8 cellular contexts compared by ENCODE assay signal in the genomic region with DNA sequence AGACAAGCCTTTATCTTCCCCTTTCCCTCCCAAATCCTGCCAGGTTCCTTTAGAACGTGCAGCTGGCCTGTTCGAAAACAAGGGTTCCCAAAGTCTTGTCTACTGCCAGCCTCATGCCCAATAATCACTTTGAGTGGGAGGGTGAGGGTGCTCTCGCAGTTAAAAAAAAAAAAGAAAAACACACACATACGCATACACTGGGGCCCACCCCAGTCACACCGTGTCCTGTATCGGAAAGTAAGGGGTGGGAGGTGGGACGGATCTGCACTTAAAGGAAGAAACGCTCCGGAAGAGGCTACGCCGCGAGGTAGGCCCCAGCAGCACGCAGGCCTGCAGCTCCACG. TPM values are rescaled to one million over a fixed set of nuclear protein-coding genes. Genes with fewer than 3 reads are reported as not detected.
DNase-seq lines count a peak whose midpoint lies in the region; ATAC-seq, FAIRE-seq and TF ChIP-seq lines count a peak whose summit lies in the region.

No MANE protein-coding gene starts in this region.

- intact Hi-C loops in left lung (cut with DNase I): no loop called here

- no peaks in the 10 kb centered on the region for H3K27me3 Mint-ChIP-seq in activated naive CD4-positive, alpha-beta T cell treated with anti-CD3 and anti-CD28 coated beads, Interleukin-2, amount 50 U/mL, for 24 hours

- H3K27ac ChIP-seq in KOPT-K1 (ENCODE audit: low read depth, low read length, poor library complexity, severe bottlenecking): peak overlapping the region; percentile 95
- peak overlapping the region; percentile 96 to 97 for H3K27ac ChIP-seq in left lung
- peak overlapping the region; percentile 98 for H3K27ac ChIP-seq in thymus (ENCODE audit: low read depth)

- H3K27me3 ChIP-seq in left lung (no peaks in the 10 kb centered on the region), thymus (ENCODE audit: control insufficient read depth, insufficient read depth) (no peaks in the 10 kb centered on the region)

- ATAC-seq in GM18909 (IDR thresholded peaks at IDR 0.05; ENCODE audit: poor library complexity, unreplicated experiment): peak; percentile 69
- ATAC-seq in left lung: no peak

- peak overlapping the region; percentile 97 for H3K27ac Mint-ChIP-seq in activated naive CD4-positive, alpha-beta T cell treated with anti-CD3 and anti-CD28 coated beads, Interleukin-2, amount 50 U/mL, for 24 hours

- H3K4me1 Mint-ChIP-seq in activated naive CD4-positive, alpha-beta T cell treated with anti-CD3 and anti-CD28 coated beads, Interleukin-2, amount 50 U/mL, for 24 hours: peaks cover 79% of the 10 kb centered on the region

- WGBS in thymus: under 1% methylated on average over 14 of the region's 14 CpGs

- peak overlapping the region; percentile 77 for H3K4me3 ChIP-seq in AG10803 (ENCODE audit: low read length)
- peak overlapping the region; percentile 50 to 62 for H3K4me3 ChIP-seq in left lung
- H3K4me3 ChIP-seq in thymus (ENCODE audit: low read length): peak overlapping the region; percentile 59

- peak overlapping the region; percentile 97 for H3K4me3 Mint-ChIP-seq in activated naive CD4-positive, alpha-beta T cell treated with anti-CD3 and anti-CD28 coated beads, Interleukin-2, amount 50 U/mL, for 24 hours

- H3K9me3 ChIP-seq in KOPT-K1 (ENCODE audit: insufficient read depth, low read length, poor library complexity, severe bottlenecking) (no peaks in the 10 kb centered on the region), left lung (no peaks in the 10 kb centered on the region), thymus (ENCODE audit: control insufficient read depth) (no peaks in the 10 kb centered on the region)

- TF ChIP-seq CTCF in AG10803 (conservative IDR thresholded peaks at IDR 0.05; ENCODE audit: low read length) (no peak), left lung (IDR thresholded peaks at IDR 0.05) (no peak)

- H3K4me1 ChIP-seq in left lung (peaks cover 10 to 26% of the 10 kb centered on the region in 2 donors), thymus (ENCODE audit: control insufficient read depth, insufficient read depth, low read length) (peaks cover 9% of the 10 kb centered on the region)

- DNase-seq in AG10803 (ENCODE audit: low read depth) (no peak), left lung (no peak), putamen (ENCODE audit: low spot score) (no peak), HTR-8/SVneo (ENCODE audit: insufficient read length, low spot score) (no peak)

- H3K9me3 Mint-ChIP-seq in activated naive CD4-positive, alpha-beta T cell treated with anti-CD3 and anti-CD28 coated beads, Interleukin-2, amount 50 U/mL, for 24 hours: no peaks in the 10 kb centered on the region

- H3K36me3 ChIP-seq in KOPT-K1 (ENCODE audit: insufficient read depth, low read length) (peaks cover 44% of the 10 kb centered on the region), left lung (no peaks in the 10 kb centered on the region), thymus (ENCODE audit: control insufficient read depth, insufficient read depth) (no peaks in the 10 kb centered on the region)

- no peaks in the 10 kb centered on the region for H3K36me3 Mint-ChIP-seq in activated naive CD4-positive, alpha-beta T cell treated with anti-CD3 and anti-CD28 coated beads, Interleukin-2, amount 50 U/mL, for 24 hours

- no peak for FAIRE-seq in HTR-8/SVneo (lab: Jason Lieb, UNC)

RNA-seq across cellular contexts. Expression of a gene that starts 0.5 kb away (rescaled TPM):
- 1 to 10 TPM; 6.0 to 9.0 TPM for total RNA-seq in left lung
- polyA plus RNA-seq in thymus: 15.8 TPM
